23 cellular contexts compared by ENCODE assay signal in the genomic region with DNA sequence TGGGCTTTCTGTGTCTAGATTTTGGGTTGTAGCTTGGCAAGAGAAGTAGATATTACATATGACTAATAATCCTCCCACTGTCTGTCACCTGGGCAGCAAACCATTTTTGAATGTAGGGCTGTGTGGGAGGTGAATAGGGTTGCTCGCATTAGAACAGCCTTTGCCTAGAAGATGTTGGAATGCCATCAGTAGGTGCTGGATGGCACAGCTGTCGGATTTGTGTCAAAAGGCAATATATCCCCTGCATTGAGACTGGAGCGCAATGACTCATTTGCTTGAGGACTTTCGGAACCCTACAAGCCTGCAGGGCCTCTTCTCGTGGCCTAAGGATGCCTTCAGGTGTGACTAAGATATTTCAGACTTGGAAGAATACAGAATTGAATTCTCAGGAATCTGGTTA.
"Had no signal": no experiment of that assay in that cellular context is flagged by ENCODE, and none has a peak within 500 bp of the region (broad histone marks: within the 10 kb centered on the region; RNA-seq: fewer than 3 reads in every experiment).

No MANE protein-coding gene starts in this region.

- H3K27me3 Mint-ChIP-seq: activated naive CD4-positive, alpha-beta T cell treated with anti-CD3 and anti-CD28 coated beads, Interleukin-2, amount 50 U/mL, for 24 hours; activated T-cell treated with anti-CD3 and anti-CD28 coated beads, Interleukin-2, amount 50 U/mL, for 24 hours; T-helper 17 cell had no signal

- H3K36me3 ChIP-seq: breast epithelium had no signal

- H3K4me3 Mint-ChIP-seq: activated CD8-positive, alpha-beta T cell treated with anti-CD3 and anti-CD28 coated beads, Interleukin-2, amount 10 ng/mL, durations not matched to agents 7 days and 5 days; activated naive CD4-positive, alpha-beta T cell treated with anti-CD3 and anti-CD28 coated beads, Interleukin-2, amount 50 U/mL, for 24 hours; activated T-cell treated with anti-CD3 and anti-CD28 coated beads, Interleukin-2, amount 50 U/mL, for 24 hours; activated T-helper 1 cell treated with anti-CD3 and anti-CD28 coated beads, Interleukin-12 subunit alpha, Interleukin-12 subunit beta, Interleukin-2, Interleukin-4 antibody, amounts not matched to agents 30 ng/mL and 10 ng/mL and 1 ng/mL, durations not matched to agents 14 hours and 24 hours and 36 hours; T-helper 17 cell; WTC11 had no signal

- H3K27ac Mint-ChIP-seq: activated CD8-positive, alpha-beta T cell treated with anti-CD3 and anti-CD28 coated beads, Interleukin-2, amount 10 ng/mL, durations not matched to agents 7 days and 5 days; activated naive CD4-positive, alpha-beta T cell treated with anti-CD3 and anti-CD28 coated beads, Interleukin-2, amount 50 U/mL, for 24 hours; activated T-cell treated with anti-CD3 and anti-CD28 coated beads, Interleukin-2, amount 50 U/mL, for 24 hours; activated T-helper 1 cell treated with anti-CD3 and anti-CD28 coated beads, Interleukin-12 subunit alpha, Interleukin-12 subunit beta, Interleukin-2, Interleukin-4 antibody, amounts not matched to agents 30 ng/mL and 10 ng/mL and 1 ng/mL, durations not matched to agents 14 hours and 24 hours and 36 hours; T-helper 17 cell; WTC11 had no signal

- H3K9me3 ChIP-seq: breast epithelium had no signal

- H3K36me3 Mint-ChIP-seq: activated naive CD4-positive, alpha-beta T cell treated with anti-CD3 and anti-CD28 coated beads, Interleukin-2, amount 50 U/mL, for 24 hours; WTC11 had no signal

- DNase-seq: activated CD4-positive, alpha-beta T cell treated with anti-CD3 and anti-CD28 coated beads for 48 hours; activated CD4-positive, alpha-beta T cell treated with anti-CD3 and anti-CD28 coated beads, Interleukin-2, amount 50 U/mL, for 4 hours; activated CD4-positive, CD25-positive, alpha-beta regulatory T cell treated with anti-CD3 and anti-CD28 coated beads, Interleukin-2, amount 50 U/mL, for 72 hours; activated CD8-positive, alpha-beta memory T cell treated with anti-CD3 and anti-CD28 coated beads, Interleukin-2, amount 50 U/mL, for 48 hours; activated CD8-positive, alpha-beta T cell treated with anti-CD3 and anti-CD28 coated beads, Interleukin-2, amount 10 ng/mL, durations not matched to agents 7 days and 5 days; activated effector memory CD4-positive, alpha-beta T cell treated with Interleukin-2 at 50 U/mL for 16 hours; activated naive CD4-positive, alpha-beta T cell; activated T-cell treated with anti-CD3 and anti-CD28 coated beads, Interleukin-2, amount 50 U/mL, for 24 hours; aorta; Karpas-422; NCI-H1048; NCI-H146; NCI-H1930; NCI-H446; NCI-H524; SHP77 treated with DMSO at 0.1 percent for 48 hours; T-helper 17 cell; T-helper 9 cell had no signal

- H3K4me1 Mint-ChIP-seq: activated naive CD4-positive, alpha-beta T cell treated with anti-CD3 and anti-CD28 coated beads, Interleukin-2, amount 50 U/mL, for 24 hours; T-helper 17 cell had no signal

- ATAC-seq: activated CD8-positive, alpha-beta T cell treated with anti-CD3 and anti-CD28 coated beads, Interleukin-2, amount 10 ng/mL, durations not matched to agents 7 days and 5 days; K562; T-helper 17 cell; WTC11 had no signal

- H3K4me3 ChIP-seq: breast epithelium, K562 had no signal

- H3K4me1 ChIP-seq: breast epithelium had no signal

- H3K9me3 Mint-ChIP-seq: activated naive CD4-positive, alpha-beta T cell treated with anti-CD3 and anti-CD28 coated beads, Interleukin-2, amount 50 U/mL, for 24 hours; activated T-cell treated with anti-CD3 and anti-CD28 coated beads, Interleukin-2, amount 50 U/mL, for 24 hours; activated T-helper 1 cell treated with anti-CD3 and anti-CD28 coated beads, Interleukin-12 subunit alpha, Interleukin-12 subunit beta, Interleukin-2, Interleukin-4 antibody, amounts not matched to agents 30 ng/mL and 10 ng/mL and 1 ng/mL, durations not matched to agents 14 hours and 24 hours and 36 hours; WTC11 had no signal
